In the genomic region with DNA sequence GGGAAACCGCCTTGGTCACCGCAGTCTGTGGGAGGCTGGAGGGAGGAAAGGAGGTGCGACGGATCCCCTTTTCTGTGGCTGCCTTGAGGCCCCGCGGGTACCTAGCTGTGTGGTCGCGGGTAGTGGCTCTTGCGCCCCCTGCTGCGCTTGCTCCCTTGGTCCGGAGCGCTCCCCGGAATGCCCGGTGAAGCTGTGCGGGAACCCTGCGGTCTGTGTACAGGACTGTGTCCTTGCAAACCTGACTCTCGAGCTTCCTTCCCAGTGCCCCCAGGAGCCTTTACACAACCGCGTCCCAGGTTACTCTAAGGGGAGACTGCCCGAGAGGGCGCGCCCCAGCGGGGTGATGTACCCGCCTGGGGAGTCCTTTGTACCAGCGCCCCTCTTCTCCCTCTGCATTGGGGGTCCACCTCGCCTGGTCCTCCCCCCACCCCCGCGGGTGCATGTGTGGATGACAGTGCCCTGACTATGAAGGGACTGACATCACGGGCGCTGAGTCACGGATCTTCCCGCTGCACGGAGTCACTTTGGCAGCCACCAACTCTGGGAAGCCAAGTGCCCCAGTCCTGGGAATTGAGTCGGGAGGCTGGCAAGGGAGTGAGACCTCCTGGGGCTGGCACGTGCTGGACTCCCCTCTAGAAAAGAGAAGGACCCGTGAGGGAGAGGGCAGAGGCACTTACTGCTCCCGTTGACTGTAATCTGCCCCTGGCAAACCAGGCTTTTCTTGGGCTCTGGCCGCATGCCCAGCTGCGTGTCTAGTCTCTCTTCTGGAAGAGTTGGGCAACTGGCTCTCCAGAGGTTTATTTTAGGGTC, we compare ENCODE assay signal across 8 cellular contexts. TPM values are rescaled to one million over a fixed set of nuclear protein-coding genes. Genes with fewer than 3 reads are reported as not detected.
DNase-seq lines count a peak whose midpoint lies in the region; ATAC-seq and TF ChIP-seq lines count a peak whose summit lies in the region.

No MANE protein-coding gene starts in this region.

- intact Hi-C loops in activated T-helper 1 cell treated with anti-CD3 and anti-CD28 coated beads, Interleukin-12 subunit alpha, Interleukin-12 subunit beta, Interleukin-2, Interleukin-4 antibody, amounts not matched to agents 30 ng/mL and 10 ng/mL and 1 ng/mL, durations not matched to agents 14 hours and 24 hours and 36 hours (cut with micrococcal nuclease), result loop anchor here (1.0 to 5.0 kb wide), 6 partner anchors 39 to 596 kb away; partner anchors contain the start of genes ATP8B2, HAX1, UBE2Q1 and ZBTB7B

- peak; percentile 7 for ATAC-seq in GM21723 (IDR thresholded peaks at IDR 0.05; ENCODE audit: unreplicated experiment)
- peak; percentile 35 for ATAC-seq in foreskin keratinocyte
- no peak for ATAC-seq in HG03135 (IDR thresholded peaks at IDR 0.05; ENCODE audit: unreplicated experiment)

- H3K4me1 Mint-ChIP-seq in activated T-helper 1 cell treated with anti-CD3 and anti-CD28 coated beads, Interleukin-12 subunit alpha, Interleukin-12 subunit beta, Interleukin-2, Interleukin-4 antibody, amounts not matched to agents 30 ng/mL and 10 ng/mL and 1 ng/mL, durations not matched to agents 14 hours and 24 hours and 36 hours (ENCODE audit: low read depth), result peaks cover 79% of the 10 kb centered on the region

- DNase-seq in COLO668 (lab: John Stamatoyannopoulos, UW; ENCODE audit: unreplicated experiment) (peak; percentile 67), NOMO-1 treated with dmso at 0.1 percent for 144 hours (lab: John Stamatoyannopoulos, UW; ENCODE audit: unreplicated experiment) (peak; percentile 54), foreskin keratinocyte (peak in 1 of 2 donors; percentile 67), tibial nerve (ENCODE audit: low spot score in 2 of 2) (peak; percentile 71 to 77)
- DNase-seq in activated T-helper 1 cell treated with anti-CD3 and anti-CD28 coated beads, Interleukin-12 subunit alpha, Interleukin-12 subunit beta, Interleukin-2, Interleukin-4 antibody, amounts not matched to agents 30 ng/mL and 10 ng/mL and 1 ng/mL, durations not matched to agents 14 hours and 24 hours and 36 hours (ENCODE audit: low spot score), result peak; percentile 36

- H3K4me1 ChIP-seq in foreskin keratinocyte (peaks cover 20% of the 10 kb centered on the region), neuron (ENCODE audit: insufficient read depth, low read length) (peaks cover 12% of the 10 kb centered on the region), tibial nerve (peaks cover 0 to 61% (median 40%) of the 10 kb centered on the region in 4 donors)

- H3K27me3 ChIP-seq in foreskin keratinocyte, result no peaks in the 10 kb centered on the region
- peaks cover 71% of the 10 kb centered on the region for H3K27me3 ChIP-seq in neuron (ENCODE audit: insufficient read depth, low read length)
- H3K27me3 ChIP-seq in tibial nerve, result no peaks in the 10 kb centered on the region

- 3% methylated on average over 20 to 21 of the region's 39 CpGs for WGBS in tibial nerve, 2 donors

- no peaks in the 10 kb centered on the region for H3K27me3 Mint-ChIP-seq in activated T-helper 1 cell treated with anti-CD3 and anti-CD28 coated beads, Interleukin-12 subunit alpha, Interleukin-12 subunit beta, Interleukin-2, Interleukin-4 antibody, amounts not matched to agents 30 ng/mL and 10 ng/mL and 1 ng/mL, durations not matched to agents 14 hours and 24 hours and 36 hours (ENCODE audit: insufficient read depth)

- H2AFZ ChIP-seq in neuron (ENCODE audit: low read depth, low read length), result peak overlapping the region; percentile 6

- H3K27ac ChIP-seq in foreskin keratinocyte, result peak overlapping the region; percentile 94
- H3K27ac ChIP-seq in tibial nerve, result peak overlapping the region; percentile 91 to 98 (median 96)

- no peaks in the 10 kb centered on the region for H3K36me3 ChIP-seq in neuron (ENCODE audit: insufficient read depth, low read length)
- H3K36me3 ChIP-seq in tibial nerve, result no peaks in the 10 kb centered on the region

- H3K9me3 ChIP-seq in neuron (ENCODE audit: low read length), result no peaks in the 10 kb centered on the region
- H3K9me3 ChIP-seq in tibial nerve, result no peaks in the 10 kb centered on the region

- H3K4me3 Mint-ChIP-seq in activated T-helper 1 cell treated with anti-CD3 and anti-CD28 coated beads, Interleukin-12 subunit alpha, Interleukin-12 subunit beta, Interleukin-2, Interleukin-4 antibody, amounts not matched to agents 30 ng/mL and 10 ng/mL and 1 ng/mL, durations not matched to agents 14 hours and 24 hours and 36 hours, result peak overlapping the region; percentile 86

- TF ChIP-seq CTCF in foreskin keratinocyte (conservative IDR thresholded peaks at IDR 0.05) (peak; percentile 49), tibial nerve (IDR thresholded peaks at IDR 0.05) (peak in 4 of 5 experiments; percentile 14 to 61 (median 40))

- H3K4me3 ChIP-seq in neuron (ENCODE audit: low read length) (peak overlapping the region; percentile 40), tibial nerve (peak overlapping the region; percentile 72 to 88 (median 81))

- peak in 1 of 2 donors; percentile 31 for TF ChIP-seq POLR2A in tibial nerve (IDR thresholded peaks at IDR 0.05)

- TF ChIP-seq EP300 in tibial nerve (IDR thresholded peaks at IDR 0.05), result peak; percentile 33 to 65

- no peaks in the 10 kb centered on the region for H3K9me3 Mint-ChIP-seq in activated T-helper 1 cell treated with anti-CD3 and anti-CD28 coated beads, Interleukin-12 subunit alpha, Interleukin-12 subunit beta, Interleukin-2, Interleukin-4 antibody, amounts not matched to agents 30 ng/mL and 10 ng/mL and 1 ng/mL, durations not matched to agents 14 hours and 24 hours and 36 hours

- peak overlapping the region; percentile 77 for H3K27ac Mint-ChIP-seq in activated T-helper 1 cell treated with anti-CD3 and anti-CD28 coated beads, Interleukin-12 subunit alpha, Interleukin-12 subunit beta, Interleukin-2, Interleukin-4 antibody, amounts not matched to agents 30 ng/mL and 10 ng/mL and 1 ng/mL, durations not matched to agents 14 hours and 24 hours and 36 hours

- H3K36me3 Mint-ChIP-seq in activated T-helper 1 cell treated with anti-CD3 and anti-CD28 coated beads, Interleukin-12 subunit alpha, Interleukin-12 subunit beta, Interleukin-2, Interleukin-4 antibody, amounts not matched to agents 30 ng/mL and 10 ng/mL and 1 ng/mL, durations not matched to agents 14 hours and 24 hours and 36 hours (ENCODE audit: low read depth), result no peaks in the 10 kb centered on the region

RNA-seq across cellular contexts. Expression of gene IL6R, which starts 0.8 kb away (rescaled TPM):
- 4.9 and 5.0 TPM in 2 replicates for total RNA-seq in activated T-helper 1 cell treated with anti-CD3 and anti-CD28 coated beads, Interleukin-12 subunit alpha, Interleukin-12 subunit beta, Interleukin-2, Interleukin-4 antibody, amounts not matched to agents 30 ng/mL and 10 ng/mL and 1 ng/mL, durations not matched to agents 14 hours and 24 hours and 36 hours
- total RNA-seq in foreskin keratinocyte (17.5 and 22.5 TPM in 2 replicates), tibial nerve (10 to 100 TPM; 31.6 to 53.7 (median 33.5) TPM)
- 5.8 and 6.3 TPM in 2 replicates for polyA plus RNA-seq in foreskin keratinocyte
